8 cellular contexts compared by ENCODE assay signal in the genomic region with DNA sequence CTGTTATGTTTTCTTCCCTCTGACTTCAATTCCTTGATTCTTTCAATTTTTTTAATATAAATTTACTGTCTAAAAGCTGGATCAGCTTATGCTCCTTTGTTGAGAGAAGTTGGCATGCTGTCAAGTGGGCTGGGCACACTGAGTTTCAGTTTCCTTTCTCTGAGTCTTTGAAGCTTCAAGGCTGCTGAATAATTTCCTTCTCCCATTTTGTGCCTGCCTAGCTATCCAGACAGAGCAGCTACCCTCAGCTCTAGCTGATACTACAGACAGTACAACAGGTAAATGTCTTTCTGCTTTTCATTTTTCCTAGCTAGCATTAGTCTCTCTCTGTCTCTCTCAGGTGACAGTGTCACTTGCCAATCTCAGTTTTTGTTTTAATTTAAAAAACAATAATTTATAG.
DNase-seq lines count a peak whose midpoint lies in the region; ATAC-seq, FAIRE-seq and TF ChIP-seq lines count a peak whose summit lies in the region.

A gene with protein sequence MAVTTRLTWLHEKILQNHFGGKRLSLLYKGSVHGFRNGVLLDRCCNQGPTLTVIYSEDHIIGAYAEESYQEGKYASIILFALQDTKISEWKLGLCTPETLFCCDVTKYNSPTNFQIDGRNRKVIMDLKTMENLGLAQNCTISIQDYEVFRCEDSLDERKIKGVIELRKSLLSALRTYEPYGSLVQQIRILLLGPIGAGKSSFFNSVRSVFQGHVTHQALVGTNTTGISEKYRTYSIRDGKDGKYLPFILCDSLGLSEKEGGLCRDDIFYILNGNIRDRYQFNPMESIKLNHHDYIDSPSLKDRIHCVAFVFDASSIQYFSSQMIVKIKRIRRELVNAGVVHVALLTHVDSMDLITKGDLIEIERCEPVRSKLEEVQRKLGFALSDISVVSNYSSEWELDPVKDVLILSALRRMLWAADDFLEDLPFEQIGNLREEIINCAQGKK (plus strand): TSS at position 204 of the 400 bp plus-strand sequence. CDS start 365 bp downstream, outside the sequence.

- H3K4me3 ChIP-seq in astrocyte of the spinal cord (ENCODE audit: low read depth, low read length) = peak within 1 kb of the TSS; percentile 35

- in situ Hi-C loops in astrocyte of the spinal cord (cut with HindIII; ENCODE audit: low sequenced_read_pairs) = no loop called here

- TF ChIP-seq CTCF in astrocyte of the spinal cord (IDR thresholded peaks at IDR 0.05; ENCODE audit: low read depth, low read length) = no peak

- peak; percentile 81 for ATAC-seq in HG03520 (IDR thresholded peaks at IDR 0.05; ENCODE audit: unreplicated experiment)

- FAIRE-seq in GM19239 (lab: Jason Lieb, UNC) = peak; percentile 94
- FAIRE-seq in islet of Langerhans (lab: Jason Lieb, UNC) = peak; percentile 93

- DNase-seq in Ammon's horn (ENCODE audit: low spot score) = peak; percentile 86
- DNase-seq in GM19239 (ENCODE audit: insufficient read length, low spot score) = peak; percentile 21
- DNase-seq in T-helper 22 cell (ENCODE audit: low read depth) = peak; percentile 45
- peak; percentile 87 for DNase-seq in astrocyte of the spinal cord (ENCODE audit: low read depth, low spot score)
- peak; percentile 71 for DNase-seq in stimulated activated CD4-positive, alpha-beta T cell treated with anti-CD3 and anti-CD28 coated beads, Interleukin-2, amount 100 ng/mL, for 24 hours
- DNase-seq in DMS153 (lab: John Stamatoyannopoulos, UW) = no peak
